ENCODE assay signal across 22 cellular contexts in the genomic region with DNA sequence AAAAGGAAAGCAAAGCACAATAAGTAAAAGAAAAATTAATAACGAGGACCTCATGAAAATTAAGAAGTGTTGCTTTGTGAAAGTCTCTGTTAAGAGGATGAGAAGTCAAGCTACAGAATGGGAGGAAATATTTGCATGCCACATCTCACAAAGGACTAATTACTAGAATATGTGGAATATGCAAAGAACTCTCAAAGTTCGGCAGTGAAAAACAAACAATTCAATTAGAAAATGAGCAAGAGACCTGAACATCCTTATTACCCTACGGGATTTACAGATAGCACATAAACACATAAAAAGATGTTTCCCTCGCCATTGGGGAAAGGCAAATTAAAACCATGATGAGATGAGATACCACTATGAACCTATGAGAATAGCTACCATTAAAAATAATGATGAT. TPM values are rescaled to one million over a fixed set of nuclear protein-coding genes. Genes with fewer than 3 reads are reported as not detected.
"Had no signal": no experiment of that assay in that cellular context is flagged by ENCODE, and none has a peak within 500 bp of the region (broad histone marks: within the 10 kb centered on the region; RNA-seq: fewer than 3 reads in every experiment).

No MANE protein-coding gene starts in this region.

- H3K4me3 ChIP-seq: esophagus squamous epithelium, lower lobe of right lung, ovary, psoas muscle, sigmoid colon, testis, tibial artery had no signal

- H3K27me3 ChIP-seq: ovary, testis had no signal

- ATAC-seq: effector memory CD8-positive, alpha-beta T cell; left ventricle myocardium superior; lower lobe of right lung; natural killer cell; psoas muscle; right cardiac atrium; stimulated activated effector memory CD8-positive, alpha-beta T cell treated with anti-CD3 and anti-CD28 coated beads, Interleukin-12 subunit alpha, Interleukin-12 subunit beta, amount 100 ng/mL, for 72 hours; stimulated activated naive CD8-positive, alpha-beta T cell treated with anti-CD3 and anti-CD28 coated beads, Interleukin-15, Interleukin-2, amounts not matched to agents 100 U/mL and 50 U/mL, for 24 hours had no signal

- H3K9me3 ChIP-seq: esophagus squamous epithelium, lower lobe of right lung, ovary, psoas muscle, testis, tibial artery had no signal

- H3K27ac ChIP-seq: esophagus squamous epithelium, lower lobe of right lung, ovary, psoas muscle, sigmoid colon, testis, tibial artery had no signal

- H3K36me3 ChIP-seq: esophagus squamous epithelium, lower lobe of right lung, ovary, sigmoid colon, tibial artery had no signal

- DNase-seq: cortex of kidney; effector memory CD8-positive, alpha-beta T cell; erythroblast; esophagus squamous epithelium; hypothalamus; left ventricle myocardium superior; lower lobe of right lung; natural killer cell; occipital lobe; ovary; posterior cingulate gyrus; psoas muscle; right cardiac atrium; sigmoid colon; stimulated activated CD4-positive, alpha-beta T cell treated with anti-CD3 and anti-CD28 coated beads, Interleukin-2, amount 100 ng/mL, for 24 hours; stimulated activated CD4-positive, alpha-beta T cell treated with anti-CD3 and anti-CD28 coated beads, Interleukin-4, amount 100 ng/mL, for 24 hours; stimulated activated naive CD8-positive, alpha-beta T cell treated with anti-CD3 and anti-CD28 coated beads, Interleukin-15, Interleukin-2, amounts not matched to agents 100 U/mL and 50 U/mL, for 24 hours; substantia nigra; testis; tibial artery had no signal

- H3K4me1 ChIP-seq: esophagus squamous epithelium, lower lobe of right lung, psoas muscle, sigmoid colon, testis, tibial artery had no signal

RNA-seq across cellular contexts. Expression of a gene that starts 23.3 kb away (rescaled TPM):
- total RNA-seq: dermis microvascular lymphatic vessel endothelial cell, natural killer cell had no signal
